Comparison of ENCODE assay signal across 9 cellular contexts in the genomic region with DNA sequence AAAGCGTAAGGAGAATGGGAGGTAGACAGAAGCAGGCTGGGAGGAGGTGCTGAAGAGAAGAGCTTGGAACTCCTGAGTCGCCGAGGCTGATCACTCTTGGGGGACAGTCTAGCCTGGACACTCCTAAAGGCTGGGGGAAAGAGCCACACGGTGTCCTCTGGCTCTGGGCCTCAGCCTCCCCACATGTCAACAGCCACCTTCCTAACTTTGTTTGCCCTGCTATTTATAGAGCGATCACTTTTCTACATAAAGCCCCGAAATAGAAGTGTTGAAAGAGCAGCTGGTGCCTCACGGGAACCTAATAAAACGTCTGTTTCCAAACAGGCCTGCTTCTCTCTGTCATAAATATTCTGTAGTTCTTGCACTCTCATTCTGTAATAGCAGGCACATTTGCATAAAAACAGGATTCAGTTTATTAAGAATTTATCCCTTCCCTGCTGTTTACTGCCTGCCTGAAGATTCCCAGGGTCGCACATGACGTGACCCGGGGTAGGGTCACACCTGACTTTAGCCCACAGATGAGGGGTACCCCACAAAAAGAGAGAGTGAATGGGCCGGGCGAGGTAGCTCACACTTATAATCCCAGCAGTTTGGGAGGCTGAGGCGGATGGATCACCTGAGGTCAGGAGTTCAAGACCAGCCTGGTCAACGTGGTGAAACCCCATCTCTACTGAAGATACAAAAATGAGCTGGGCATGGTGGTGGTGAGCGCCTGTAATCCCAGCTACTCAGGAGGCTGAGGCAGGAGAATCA.
A peak's percentile ranks its signal among the peaks of the same experiment; 100 is the strongest.
DNase-seq lines count a peak whose midpoint lies in the region; ATAC-seq and TF ChIP-seq lines count a peak whose summit lies in the region.
"Had no signal": no experiment of that assay in that cellular context is flagged by ENCODE, and none has a peak within 500 bp of the region (broad histone marks: within the 10 kb centered on the region; RNA-seq: fewer than 3 reads in every experiment).

No MANE protein-coding gene starts in this region.

- H3K4me3 ChIP-seq in right lobe of liver (no peak overlapping the region), tibial nerve (no peak overlapping the region)

- WGBS in right lobe of liver (ENCODE audit: insufficient coverage, low coverage, low lambda C conversion rate, missing lambda C conversion rate): 63% methylated on average over 11 of the region's 16 CpGs
- WGBS in tibial nerve, 2 donors: 75 to 76% methylated on average over 16 of the region's 16 CpGs

- H3K4me1 ChIP-seq in right lobe of liver (peaks cover 0 to 42% (median 25%) of the 10 kb centered on the region in 4 donors), tibial nerve (peaks cover 0 to 74% (median 28%) of the 10 kb centered on the region in 4 donors)

- TF ChIP-seq CTCF in right lobe of liver (IDR thresholded peaks at IDR 0.05) (no peak), tibial nerve (IDR thresholded peaks at IDR 0.05) (no peak)

- TF ChIP-seq POLR2A in right lobe of liver (IDR thresholded peaks at IDR 0.05) (no peak), tibial nerve (IDR thresholded peaks at IDR 0.05) (no peak)

- H3K9me3 ChIP-seq in right lobe of liver (no peaks in the 10 kb centered on the region), tibial nerve (peaks cover 0 to 3% (median 0%) of the 10 kb centered on the region in 4 donors)

- H3K27ac ChIP-seq in right lobe of liver: peak overlapping the region in 2 of 3 donors; percentile 23 to 52
- peak overlapping the region in 2 of 4 donors; percentile 40 to 86 for H3K27ac ChIP-seq in tibial nerve

- TF ChIP-seq EP300 in tibial nerve (IDR thresholded peaks at IDR 0.05): peak; percentile 17 to 78

- intact Hi-C loops in right lobe of liver (cut with DNase I): no loop called here

- H3K27me3 ChIP-seq in right lobe of liver (no peaks in the 10 kb centered on the region), tibial nerve (no peaks in the 10 kb centered on the region)

- DNase-seq in NCI-H748 (lab: John Stamatoyannopoulos, UW; ENCODE audit: unreplicated experiment): peak; percentile 9
- no peak for DNase-seq in NCI-H748 treated with DMSO at 0.1 percent for 48 hours (lab: John Stamatoyannopoulos, UW)
- peak; percentile 89 for DNase-seq in SHP77 treated with DMSO at 0.1 percent for 48 hours (lab: John Stamatoyannopoulos, UW)
- peak in 1 of 3 donors; percentile 44 for DNase-seq in right lobe of liver
- DNase-seq in tibial nerve (ENCODE audit: low spot score in 2 of 2): no peak
- DNase-seq: activated T-cell treated with anti-CD3 and anti-CD28 coated beads, Interleukin-2, amount 50 U/mL, for 4 hours had no signal

- H3K36me3 ChIP-seq in right lobe of liver (no peaks in the 10 kb centered on the region), tibial nerve (no peaks in the 10 kb centered on the region)

- ATAC-seq in right lobe of liver: peak in 2 of 4 donors; percentile 17 to 42
- ATAC-seq in HG02678 (IDR thresholded peaks at IDR 0.05; ENCODE audit: unreplicated experiment): no peak
- no peak for ATAC-seq in GM21825 (IDR thresholded peaks at IDR 0.05; ENCODE audit: unreplicated experiment)
- ATAC-seq in HG03097 (IDR thresholded peaks at IDR 0.05; ENCODE audit: low FRiP score, unreplicated experiment): no peak
- ATAC-seq: activated T-cell treated with anti-CD3 and anti-CD28 coated beads, Interleukin-2, amount 50 U/mL, for 4 hours had no signal

Comparison
In these comparisons a context has a peak if more than half of its experiments do, and no peak if none do; other contexts are left out.
1. DNase-seq: peak in NCI-H748 (single experiment) and SHP77 treated with DMSO at 0.1 percent for 48 hours (single experiment); none in NCI-H748 treated with DMSO at 0.1 percent for 48 hours (single experiment) and tibial nerve (0 of 2).